Comparison of ENCODE assay signal across 19 cellular contexts in genomic region chr2:203310688-203311087, GRCh38. TPM values are rescaled to one million over a fixed set of nuclear protein-coding genes. Genes with fewer than 3 reads are reported as not detected.
DNase-seq lines count a peak whose midpoint lies in the region; ATAC-seq, FAIRE-seq and TF ChIP-seq lines count a peak whose summit lies in the region.
"Had no signal": no experiment of that assay in that cellular context is flagged by ENCODE, and none has a peak within 500 bp of the region (broad histone marks: within the 10 kb centered on the region; RNA-seq: fewer than 3 reads in every experiment).

No MANE protein-coding gene starts in this region.

- intact Hi-C loops in thyroid gland (cut with DNase I) = no loop called here
- intact Hi-C loops in heart left ventricle (cut with DNase I) = no loop called here

- H3K9me2 ChIP-seq in Karpas-422 (replicated peaks; ENCODE audit: insufficient read depth, low read length) = no peaks in the 10 kb centered on the region

- no peaks in the 10 kb centered on the region for H3K79me2 ChIP-seq in Karpas-422 (ENCODE audit: low read length)

- WGBS in A549 (ENCODE audit: missing lambda C conversion rate) = 73% methylated on average over 2 of the region's 2 CpGs
- 94 to 95% methylated on average over 2 of the region's 2 CpGs for WGBS in thyroid gland, 2 donors
- WGBS in heart left ventricle, 4 donors = 92 to 97% (median 94%) methylated on average over 2 of the region's 2 CpGs

- no peak overlapping the region for H2AFZ ChIP-seq in Karpas-422 (ENCODE audit: low read length)

- no peaks in the 10 kb centered on the region for H4K20me1 ChIP-seq in Karpas-422 (ENCODE audit: insufficient read depth, low read depth, low read length)

- ATAC-seq in A549 = no peak
- no peak for ATAC-seq in heart left ventricle

- TF ChIP-seq EP300 in A549 (IDR thresholded peaks at IDR 0.05) = no peak

- H3K4me2 ChIP-seq in A549 (no peak overlapping the region), Karpas-422 (ENCODE audit: low read depth, low read length, poor library complexity, severe bottlenecking) (peak overlapping the region; percentile 19)

- FAIRE-seq in A549 (lab: Jason Lieb, UNC) = no peak
- FAIRE-seq: GM12891, H1 had no signal

- no peak overlapping the region for H3K9ac ChIP-seq in Karpas-422 (ENCODE audit: low read length)

- H3K27ac ChIP-seq in A549 (no peak overlapping the region), Karpas-422 (ENCODE audit: low read length) (peak overlapping the region; percentile 3; the same call in 1 of the 2 replicates), caudate nucleus (ENCODE audit: low read depth, low read length) (peak overlapping the region; percentile 67), temporal lobe (ENCODE audit: low read depth, low read length) (peak overlapping the region; percentile 17), thyroid gland (no peak overlapping the region), heart left ventricle (no peak overlapping the region)

- H3K27me3 ChIP-seq in Karpas-422 (ENCODE audit: low read length) = no peaks in the 10 kb centered on the region
- H3K27me3 ChIP-seq in thyroid gland = no peaks in the 10 kb centered on the region
- H3K27me3 ChIP-seq in heart left ventricle = no peaks in the 10 kb centered on the region

- no peak for TF ChIP-seq POLR2A in A549 (IDR thresholded peaks at IDR 0.05; ENCODE audit: low read length)
- no peak for TF ChIP-seq POLR2A in thyroid gland (IDR thresholded peaks at IDR 0.05)
- TF ChIP-seq POLR2A in heart left ventricle (IDR thresholded peaks at IDR 0.05) = no peak

- H3K4me3 ChIP-seq in A549 (no peak overlapping the region), Karpas-422 (ENCODE audit: low read length) (no peak overlapping the region), thyroid gland (replicated peaks in 1 of 3) (no peak overlapping the region), heart left ventricle (no peak overlapping the region)

- POLR2A ChIA-PET in A549 (lab: Yijun Ruan, JAX) = no interaction called here

- no peaks in the 10 kb centered on the region for H3K9me3 ChIP-seq in A549
- no peaks in the 10 kb centered on the region for H3K9me3 ChIP-seq in Karpas-422 (ENCODE audit: low read length)
- no peaks in the 10 kb centered on the region for H3K9me3 ChIP-seq in thyroid gland
- no peaks in the 10 kb centered on the region for H3K9me3 ChIP-seq in heart left ventricle

- CTCF ChIA-PET in A549 (lab: Yijun Ruan, JAX) = interaction anchor here (0.9 kb wide), 1 partner anchor 43 kb away, joined by 3 read pairs; no protein-coding TSS in a partner anchor

- DNase-seq in A549 (ENCODE audit: low read depth in 1 of 2, low spot score in 1 of 2) (no peak), Karpas-422 (no peak), caudate nucleus (lab: John Stamatoyannopoulos, UW) (no peak), NOMO-1 (lab: John Stamatoyannopoulos, UW; ENCODE audit: unreplicated experiment in 2 of 2) (no peak), thyroid gland (no peak), heart left ventricle (no peak)
- DNase-seq: 8988T; C1 segment of cervical spinal cord; Calu3; CD4-positive, alpha-beta memory T cell; COR-L47; DMS53; DMS79 treated with DMSO at 0.1 percent for 48 hours; GF-D8; H7; HCEC 1CT had no signal

- H3K36me3 ChIP-seq in Karpas-422 (ENCODE audit: insufficient read depth, low read length) (no peaks in the 10 kb centered on the region), thyroid gland (peaks cover 0 to 3% of the 10 kb centered on the region in 2 donors), heart left ventricle (peaks cover 0 to 23% (median 5%) of the 10 kb centered on the region in 9 donors)

- no peak for TF ChIP-seq RAD21 in A549 (conservative IDR thresholded peaks at IDR 0.05 in 1 of 2, IDR thresholded peaks at IDR 0.05 in 1 of 2)

- no peak for TF ChIP-seq CTCF in A549 (IDR thresholded peaks at IDR 0.05)
- TF ChIP-seq CTCF in thyroid gland (IDR thresholded peaks at IDR 0.05) = no peak
- TF ChIP-seq CTCF in heart left ventricle (IDR thresholded peaks at IDR 0.05) = no peak

- H3K4me1 ChIP-seq in A549 = peaks cover 6% of the 10 kb centered on the region; the same call in 1 of the 3 replicates
- peaks cover 13% of the 10 kb centered on the region for H3K4me1 ChIP-seq in Karpas-422 (ENCODE audit: low read length)
- H3K4me1 ChIP-seq in thyroid gland = no peaks in the 10 kb centered on the region
- H3K4me1 ChIP-seq in heart left ventricle = no peaks in the 10 kb centered on the region

TF ChIP-seq in A549, 52 proteins besides CTCF, POLR2A, EP300 and RAD21:
- TF ChIP-seq MAFK (IDR thresholded peaks at IDR 0.05; ENCODE audit: partially characterized antibody) = peak; percentile 74
- TF ChIP-seq FOSB (CRISPR knock-in tag; IDR thresholded peaks at IDR 0.05) = no peak
- no peak for TF ChIP-seq ESRRA (IDR thresholded peaks at IDR 0.05; ENCODE audit: borderline replicate concordance, low read length)

RNA-seq across cellular contexts. Expression of gene ABI2, which starts 17.5 kb away (rescaled TPM):
- 46.3 and 51.1 TPM in 2 replicates for polyA plus RNA-seq in A549 (2011; rRNA removed)
- 41.4 and 53.0 TPM in 2 replicates for polyA plus RNA-seq in A549 (2012; cell fraction: cytosol; rRNA removed)
- 25.7 and 26.9 TPM in 2 replicates for polyA plus RNA-seq in A549 (2012; cell fraction: nucleus; rRNA removed)
- 36.2 to 43.5 TPM (median 41.4 TPM) in 3 replicates for polyA plus RNA-seq in A549 (2017; fragmentation: RNase III; extraction: RNeasy Plus Mini Kit Qiagen cat#74134 plus additional on column Dnase treatment)
- 54.0 and 54.9 TPM in 2 replicates for polyA minus RNA-seq in A549 (2011; rRNA and poly(A)+ RNA removed)
- total RNA-seq in Karpas-422 (2014; rRNA removed; shearing (Covaris generic); ENCODE audit: low replicate concordance) = 91.9 and 142 TPM in 2 replicates
- 164 TPM for total RNA-seq in temporal lobe
- total RNA-seq in thyroid gland = 10 to 100 TPM; 64.6 to 77.6 (median 67.6) TPM
- total RNA-seq in heart left ventricle = 10 to 100 TPM; 35.4 to 78.8 (median 53.5) TPM
- 10 to 100 TPM; 17.4 to 33.9 TPM for polyA plus RNA-seq in heart left ventricle

Comparison
In these comparisons a context has a peak if more than half of its experiments do, and no peak if none do; other contexts are left out.
1. H3K27ac ChIP-seq: peak in Karpas-422 (single experiment), caudate nucleus (single experiment) and temporal lobe (single experiment); none in A549 (0 of 2), thyroid gland (0 of 3) and heart left ventricle (0 of 12).